8 cellular contexts compared by ENCODE assay signal in genomic region chr2:43269074-43269572, GRCh38. TPM values are rescaled to one million over a fixed set of nuclear protein-coding genes. Genes with fewer than 3 reads are reported as not detected.
DNase-seq lines count a peak whose midpoint lies in the region; ATAC-seq and TF ChIP-seq lines count a peak whose summit lies in the region.

No MANE protein-coding gene starts in this region.

- no peaks in the 10 kb centered on the region for H3K27me3 Mint-ChIP-seq in activated T-cell treated with anti-CD3 and anti-CD28 coated beads, Interleukin-2, amount 50 U/mL, for 24 hours

- TF ChIP-seq CTCF in colonic mucosa (IDR thresholded peaks at IDR 0.05): no peak
- TF ChIP-seq CTCF in lung (IDR thresholded peaks at IDR 0.05; ENCODE audit: control extremely low read depth, extremely low read depth): no peak
- peak; percentile 10 for TF ChIP-seq CTCF in upper lobe of right lung (IDR thresholded peaks at IDR 0.05)

- H3K36me3 Mint-ChIP-seq in activated T-cell treated with anti-CD3 and anti-CD28 coated beads, Interleukin-2, amount 50 U/mL, for 24 hours (ENCODE audit: low read depth): peaks cover 80% of the 10 kb centered on the region

- no peaks in the 10 kb centered on the region for H3K36me3 ChIP-seq in colonic mucosa
- peaks cover 0 to 10% of the 10 kb centered on the region in 2 donors for H3K36me3 ChIP-seq in lung (ENCODE audit: control insufficient read depth in 2 of 2, insufficient read depth in 2 of 2, low read length in 2 of 2)
- no peaks in the 10 kb centered on the region for H3K36me3 ChIP-seq in upper lobe of right lung

- peak; percentile 74 for ATAC-seq in lung (ENCODE audit: insufficient read depth, low FRiP score)
- ATAC-seq in upper lobe of right lung: peak; percentile 72
- ATAC-seq in HG03045 (IDR thresholded peaks at IDR 0.05; ENCODE audit: unreplicated experiment): no peak
- no peak for ATAC-seq in GM21381 (IDR thresholded peaks at IDR 0.05; ENCODE audit: unreplicated experiment)

- H3K9ac ChIP-seq in colonic mucosa (ENCODE audit: low read depth in 2 of 2, low read length in 2 of 2): peak overlapping the region; percentile 6 to 57

- no peak for DNase-seq in activated T-cell treated with anti-CD3 and anti-CD28 coated beads, Interleukin-2, amount 50 U/mL, for 24 hours
- no peak for DNase-seq in activated T-cell treated with anti-CD3 and anti-CD28 coated beads, Interleukin-2, amount 50 U/mL, for 48 hours
- peak; percentile 53 for DNase-seq in colonic mucosa
- DNase-seq in lung (ENCODE audit: low spot score): peak; percentile 68
- peak; percentile 76 for DNase-seq in upper lobe of right lung
- no peak for DNase-seq in COLO829 (ENCODE audit: low spot score)

- WGBS in lung, 2 donors: 67 to 76% methylated on average over 14 of the region's 14 CpGs

- H3K27me3 ChIP-seq in colonic mucosa (no peaks in the 10 kb centered on the region), lung (ENCODE audit: control insufficient read depth, insufficient read depth) (no peaks in the 10 kb centered on the region), upper lobe of right lung (no peaks in the 10 kb centered on the region)

- peaks cover 18% of the 10 kb centered on the region for H3K4me1 Mint-ChIP-seq in activated T-cell treated with anti-CD3 and anti-CD28 coated beads, Interleukin-2, amount 50 U/mL, for 24 hours (ENCODE audit: low read depth)

- H3K4me1 ChIP-seq in colonic mucosa (no peaks in the 10 kb centered on the region), lung (ENCODE audit: control insufficient read depth in 2 of 2, insufficient read depth in 2 of 2, low read length in 2 of 2) (peaks cover 21 to 25% of the 10 kb centered on the region in 2 donors), upper lobe of right lung (peaks cover 28% of the 10 kb centered on the region)

- H3K27ac ChIP-seq in colonic mucosa (peak overlapping the region; percentile 58), lung (ENCODE audit: low read depth in 1 of 2, low read length in 1 of 2) (peak overlapping the region; percentile 80 to 93), upper lobe of right lung (peak overlapping the region; percentile 82)

- H3K9me3 ChIP-seq in colonic mucosa (no peaks in the 10 kb centered on the region), lung (ENCODE audit: control insufficient read depth in 2 of 2, insufficient read depth in 1 of 2, low read length in 1 of 2) (no peaks in the 10 kb centered on the region), upper lobe of right lung (no peaks in the 10 kb centered on the region)

- H3K27ac Mint-ChIP-seq in activated T-cell treated with anti-CD3 and anti-CD28 coated beads, Interleukin-2, amount 50 U/mL, for 24 hours: peak overlapping the region; percentile 39

- no peak overlapping the region for H3K4me3 Mint-ChIP-seq in activated T-cell treated with anti-CD3 and anti-CD28 coated beads, Interleukin-2, amount 50 U/mL, for 24 hours

- no peak overlapping the region for H3K4me3 ChIP-seq in colonic mucosa
- H3K4me3 ChIP-seq in lung: no peak overlapping the region
- no peak overlapping the region for H3K4me3 ChIP-seq in upper lobe of right lung

- intact Hi-C loops in colonic mucosa (cut with DNase I) (no loop called here), upper lobe of right lung (cut with DNase I) (no loop called here)

- no peaks in the 10 kb centered on the region for H3K9me3 Mint-ChIP-seq in activated T-cell treated with anti-CD3 and anti-CD28 coated beads, Interleukin-2, amount 50 U/mL, for 24 hours

RNA-seq across cellular contexts. Expression of gene ZFP36L2, which starts 42.7 kb away (rescaled TPM):
- 100 to 1,000 TPM; 166 to 205 TPM for total RNA-seq in colonic mucosa
- 100 to 1,000 TPM in 1 of 2 donors, 10 to 100 TPM in 1; 63.1 to 110 TPM for total RNA-seq in lung
- polyA plus RNA-seq in lung: 10 to 100 TPM; 38.3 to 70.1 TPM
- 139 TPM for total RNA-seq in upper lobe of right lung

Comparison
In these comparisons a context has a peak if more than half of its experiments do, and no peak if none do; other contexts are left out.
1. DNase-seq: peak in colonic mucosa (single experiment), lung (single experiment) and upper lobe of right lung (single experiment); none in activated T-cell treated with anti-CD3 and anti-CD28 coated beads, Interleukin-2, amount 50 U/mL, for 24 hours (single experiment), activated T-cell treated with anti-CD3 and anti-CD28 coated beads, Interleukin-2, amount 50 U/mL, for 48 hours (0 of 2) and COLO829 (single experiment).
2. ATAC-seq: peak in lung (single experiment) and upper lobe of right lung (single experiment); none in HG03045 (single experiment) and GM21381 (single experiment).
3. Peak in every context shown above with its lines, with median percentiles within 50 percentile points of each other: H3K27ac ChIP-seq.